ENCODE assay signal across 1 cellular context in genomic region chr12:105107497-105108371, GRCh38.
TF ChIP-seq lines count a peak whose summit lies in the region.

Gene WASHC4 (plus strand): TSS chr12:105107731. CDS start chr12:105107801, 70 bp downstream.

TF ChIP-seq in K562, 482 proteins besides CTCF, POLR2A, EP300 and RAD21 (continued from another document and continues in another):
- TF ChIP-seq RCOR1 (IDR thresholded peaks at IDR 0.05; ENCODE audit: borderline replicate concordance in 1 of 2, low read depth in 2 of 2, low read length in 2 of 2) = peak in 1 of 2 experiments; percentile 63; a peak in 1 of 4 replicates
- TF ChIP-seq MBD2 (IDR thresholded peaks at IDR 0.05; ENCODE audit: borderline replicate concordance, low read depth) = peak; percentile 73
- TF ChIP-seq MYNN (IDR thresholded peaks at IDR 0.05) = peak; percentile 11; the same call in 1 of the 2 replicates
- TF ChIP-seq MYNN (CRISPR knock-in tag; IDR thresholded peaks at IDR 0.05) = no peak
- 0 out of 2 replicates have a peak, but pooled peaks have one; percentile 68 for TF ChIP-seq RBM14 (IDR thresholded peaks at IDR 0.05; ENCODE audit: borderline replicate concordance, insufficient read depth, low read depth, low read length)
- peak; percentile 91 for TF ChIP-seq HMGN3 (IDR thresholded peaks at IDR 0.05; ENCODE audit: borderline replicate concordance, extremely low read depth, insufficient read length, low read depth, low read length)
- no peak for TF ChIP-seq ATF2 (CRISPR knock-in tag; IDR thresholded peaks at IDR 0.05)
- peak; percentile 28 for TF ChIP-seq MEIS2 (IDR thresholded peaks at IDR 0.05; ENCODE audit: partially characterized antibody)
- TF ChIP-seq DMBX1 (CRISPR knock-in tag; IDR thresholded peaks at IDR 0.05; ENCODE audit: borderline replicate concordance) = peak; percentile 46; the same call in 1 of the 2 replicates
- TF ChIP-seq DPF2 (IDR thresholded peaks at IDR 0.05) = no peak
- no peak; the same call in 1 of the 2 replicates for TF ChIP-seq LARP7 (IDR thresholded peaks at IDR 0.05)
- TF ChIP-seq ILF3 (IDR thresholded peaks at IDR 0.05; ENCODE audit: borderline replicate concordance) = peak; percentile 78; the same call in 1 of the 2 replicates
- 0 out of 2 replicates have a peak, but pooled peaks have one; percentile 33 for TF ChIP-seq TCF7 (IDR thresholded peaks at IDR 0.05; ENCODE audit: borderline replicate concordance)
- no peak for TF ChIP-seq MXD1 (CRISPR knock-in tag; IDR thresholded peaks at IDR 0.05; ENCODE audit: borderline replicate concordance, poor library complexity, severe bottlenecking)
- no peak for TF ChIP-seq ZBTB8A (IDR thresholded peaks at IDR 0.05; ENCODE audit: partially characterized antibody)
- TF ChIP-seq TCF15 (CRISPR knock-in tag; IDR thresholded peaks at IDR 0.05) = no peak
- peak; percentile 93 for TF ChIP-seq ETS1 (conservative IDR thresholded peaks at IDR 0.05; ENCODE audit: control insufficient read depth, low read depth, low read length)
- TF ChIP-seq BCLAF1 (IDR thresholded peaks at IDR 0.05; ENCODE audit: borderline replicate concordance in 1 of 2, control insufficient read depth in 1 of 2, low read depth in 2 of 2, low read length in 1 of 2) = peak in 1 of 2 experiments; percentile 38; a peak in 1 of 4 replicates
- TF ChIP-seq MAX (CRISPR knock-in tag; IDR thresholded peaks at IDR 0.05) = peak; percentile 88
- no peak for TF ChIP-seq ZNF197 (CRISPR knock-in tag; IDR thresholded peaks at IDR 0.05; ENCODE audit: low read depth)
- TF ChIP-seq PRPF4 (IDR thresholded peaks at IDR 0.05; ENCODE audit: insufficient read depth, low read depth, low read length, poor library complexity, severe bottlenecking) = peak; percentile 59
- TF ChIP-seq ZNF639 (CRISPR knock-in tag; conservative IDR thresholded peaks at IDR 0.05 in 1 of 2, IDR thresholded peaks at IDR 0.05 in 1 of 2) = 0 out of 4 replicates have a peak, but pooled peaks of 1 of the 2 experiments have one; percentile 51
- TF ChIP-seq HDAC1 (IDR thresholded peaks at IDR 0.05) = peak in 1 of 2 experiments; percentile 83; a peak in 2 of 4 replicates
- no peak for TF ChIP-seq MAFG (tag; conservative IDR thresholded peaks at IDR 0.05)
- TF ChIP-seq SAP30 (IDR thresholded peaks at IDR 0.05; ENCODE audit: borderline replicate concordance, insufficient read depth, low read depth, low read length, poor library complexity, severe bottlenecking) = peak; percentile 24
- peak; percentile 12; the same call in 1 of the 2 replicates for TF ChIP-seq RFX1 (IDR thresholded peaks at IDR 0.05)
- TF ChIP-seq RBM39 (optimal IDR thresholded peaks at IDR 0.05; ENCODE audit: low read depth, low read length) = no peak
- peak; percentile 42 for TF ChIP-seq NEUROD1 (IDR thresholded peaks at IDR 0.05; ENCODE audit: borderline replicate concordance, low read depth, low read length, partially characterized antibody)
- TF ChIP-seq CBX1 (IDR thresholded peaks at IDR 0.05; ENCODE audit: low read depth) = peak; percentile 83; the same call in 1 of the 2 replicates
- peak; percentile 94 for TF ChIP-seq ETV5 (CRISPR knock-in tag; IDR thresholded peaks at IDR 0.05; ENCODE audit: low read depth)
- no peak for TF ChIP-seq ZNF77 (CRISPR knock-in tag; IDR thresholded peaks at IDR 0.05)
- no peak for TF ChIP-seq TEAD1 (CRISPR knock-in tag; IDR thresholded peaks at IDR 0.05)
- TF ChIP-seq NFXL1 (CRISPR knock-in tag; IDR thresholded peaks at IDR 0.05) = no peak
- peak; percentile 62 for TF ChIP-seq CBFA2T2 (conservative IDR thresholded peaks at IDR 0.05)
- no peak for TF ChIP-seq ZNF778 (CRISPR knock-in tag; IDR thresholded peaks at IDR 0.05)
- peak; percentile 97 for TF ChIP-seq USF1 (CRISPR knock-in tag; IDR thresholded peaks at IDR 0.05)
- peak; percentile 42; the same call in 1 of the 2 replicates for TF ChIP-seq NFIC (IDR thresholded peaks at IDR 0.05)
- TF ChIP-seq NFATC3 (IDR thresholded peaks at IDR 0.05) = no peak
- no peak for TF ChIP-seq ZNF561 (CRISPR knock-in tag; conservative IDR thresholded peaks at IDR 0.05)
- peak; percentile 94 for TF ChIP-seq FUS (optimal IDR thresholded peaks at IDR 0.05; ENCODE audit: low read depth, low read length)
- TF ChIP-seq ZNF668 (CRISPR knock-in tag; IDR thresholded peaks at IDR 0.05) = no peak
- peak; percentile 9; the same call in 1 of the 2 replicates for TF ChIP-seq SIN3B (IDR thresholded peaks at IDR 0.05; ENCODE audit: low read depth)
- no peak for TF ChIP-seq CREBBP (IDR thresholded peaks at IDR 0.05; ENCODE audit: low read depth, low read length)
- no peak for TF ChIP-seq FOXA3 (CRISPR knock-in tag; conservative IDR thresholded peaks at IDR 0.05 in 1 of 2, IDR thresholded peaks at IDR 0.05 in 1 of 2)
- peak; percentile 98 for TF ChIP-seq PHF8 (IDR thresholded peaks at IDR 0.05; ENCODE audit: borderline replicate concordance, low read length)
- peak; percentile 83 for TF ChIP-seq ETV1 (tag; conservative IDR thresholded peaks at IDR 0.05; ENCODE audit: low read depth)
- peak; percentile 67; the same call in 1 of the 2 replicates for TF ChIP-seq BCOR (IDR thresholded peaks at IDR 0.05)
- no peak for TF ChIP-seq SNRNP70 (optimal IDR thresholded peaks at IDR 0.05; ENCODE audit: low read depth, low read length)
- TF ChIP-seq BCL6 (CRISPR knock-in tag; IDR thresholded peaks at IDR 0.05) = no peak
- no peak for TF ChIP-seq MED1 (CRISPR knock-in tag; IDR thresholded peaks at IDR 0.05; ENCODE audit: borderline replicate concordance)
- peak; percentile 27; the same call in 1 of the 2 replicates for TF ChIP-seq SOX6 (IDR thresholded peaks at IDR 0.05)
- peak; percentile 38; the same call in 1 of the 2 replicates for TF ChIP-seq ZBTB33 (CRISPR knock-in tag; IDR thresholded peaks at IDR 0.05)
- TF ChIP-seq GTF2F1 (IDR thresholded peaks at IDR 0.05; ENCODE audit: low read depth, low read length) = 0 out of 2 replicates have a peak, but pooled peaks have one; percentile 17
- peak; percentile 88 for TF ChIP-seq PCBP1 (IDR thresholded peaks at IDR 0.05; ENCODE audit: low read depth, low read length, poor library complexity, severe bottlenecking)
- TF ChIP-seq HES1 (IDR thresholded peaks at IDR 0.05; ENCODE audit: low read depth) = peak; percentile 79; the same call in 1 of the 2 replicates
- TF ChIP-seq MTA3 (IDR thresholded peaks at IDR 0.05; ENCODE audit: borderline replicate concordance) = peak; percentile 70; the same call in 1 of the 2 replicates
- peak; percentile 57; the same call in 1 of the 2 replicates for TF ChIP-seq FOXK1 (CRISPR knock-in tag; IDR thresholded peaks at IDR 0.05; ENCODE audit: borderline replicate concordance)
- no peak for TF ChIP-seq U2AF2 (optimal IDR thresholded peaks at IDR 0.05; ENCODE audit: low read depth, low read length)
- TF ChIP-seq HNRNPH1 (optimal IDR thresholded peaks at IDR 0.05; ENCODE audit: low read depth, low read length) = no peak
- no peak for TF ChIP-seq ZNF696 (CRISPR knock-in tag; conservative IDR thresholded peaks at IDR 0.05)
- peak; percentile 42; the same call in 1 of the 2 replicates for TF ChIP-seq PHF21A (IDR thresholded peaks at IDR 0.05; ENCODE audit: borderline replicate concordance, low read depth)
